8 cellular contexts compared by ENCODE assay signal in genomic region chr6:124795879-124796838, GRCh38.
DNase-seq lines count a peak whose midpoint lies in the region; ATAC-seq and TF ChIP-seq lines count a peak whose summit lies in the region.

No MANE protein-coding gene starts in this region.

- H3K27ac ChIP-seq in psoas muscle = no peak overlapping the region
- no peak overlapping the region for H3K27ac ChIP-seq in CD4-positive, alpha-beta memory T cell (ENCODE audit: low read depth, low read length)

- DNase-seq in AG20443 (ENCODE audit: low spot score) = peak; percentile 40
- peak; percentile 72 for DNase-seq in HEK293T (ENCODE audit: extremely low spot score)
- peak; percentile 25 for DNase-seq in RKO (ENCODE audit: low spot score)
- peak; percentile 6 for DNase-seq in fibroblast of the conjunctiva (ENCODE audit: low read depth)
- DNase-seq in psoas muscle = peak in 1 of 2 donors; percentile 56
- DNase-seq in CD4-positive, alpha-beta memory T cell = no peak
- no peak for DNase-seq in GM20000 (ENCODE audit: low spot score)
- no peak for DNase-seq in DMS114 treated with DMSO at 0.1 percent for 48 hours (lab: John Stamatoyannopoulos, UW; ENCODE audit: unreplicated experiment)

- no peaks in the 10 kb centered on the region for H3K4me1 Mint-ChIP-seq in CD4-positive, alpha-beta memory T cell

- H3K9me3 Mint-ChIP-seq in CD4-positive, alpha-beta memory T cell = peaks cover 0 to 2% (median 0%) of the 10 kb centered on the region in 8 donors

- intact Hi-C loops in psoas muscle (cut with DNase I) = loop anchor here in 1 of 2 donors (10.0 kb wide), 2 partner anchors 991 to 1021 kb away; partner anchors contain the start of gene NKAIN2
- intact Hi-C loops in CD4-positive, alpha-beta memory T cell (cut with micrococcal nuclease) = no loop called here

- no peaks in the 10 kb centered on the region for H3K4me1 ChIP-seq in psoas muscle
- no peaks in the 10 kb centered on the region for H3K4me1 ChIP-seq in CD4-positive, alpha-beta memory T cell (ENCODE audit: insufficient read depth, low read length)

- POLR2A ChIA-PET in HEK293T (lab: Yijun Ruan, JAX) = no interaction called here
- POLR2A ChIA-PET in CD4-positive, alpha-beta memory T cell (lab: Charles Lee; ENCODE audit: partially characterized antibody) = no interaction called here

- peak; percentile 53 for TF ChIP-seq CTCF in psoas muscle (IDR thresholded peaks at IDR 0.05)
- TF ChIP-seq CTCF in GM20000 (IDR thresholded peaks at IDR 0.05; ENCODE audit: extremely low read depth, missing control alignments) = no peak

- no peaks in the 10 kb centered on the region for H3K9me3 ChIP-seq in psoas muscle
- no peaks in the 10 kb centered on the region for H3K9me3 ChIP-seq in CD4-positive, alpha-beta memory T cell (ENCODE audit: control insufficient read depth in 1 of 2, low read length in 2 of 2)

- H3K27me3 Mint-ChIP-seq in CD4-positive, alpha-beta memory T cell = no peaks in the 10 kb centered on the region

- no peaks in the 10 kb centered on the region for H3K27me3 ChIP-seq in psoas muscle (ENCODE audit: insufficient read depth in 3 of 3, low read length in 2 of 3)
- no peaks in the 10 kb centered on the region for H3K27me3 ChIP-seq in CD4-positive, alpha-beta memory T cell (ENCODE audit: insufficient read depth, low read length)

- peak; percentile 68 to 91 (median 72) for ATAC-seq in psoas muscle

- CTCF ChIA-PET in HEK293T (lab: Yijun Ruan, JAX) = interaction anchor here (0.5 to 1.0 kb wide), 6 partner anchors 15 to 1701 kb away, joined by 3 to 6 read pairs (median 4); no protein-coding TSS in a partner anchor
- CTCF ChIA-PET in CD4-positive, alpha-beta memory T cell (lab: Charles Lee; ENCODE audit: partially characterized antibody) = no interaction called here

- no peak overlapping the region for H3K27ac Mint-ChIP-seq in CD4-positive, alpha-beta memory T cell

- no peaks in the 10 kb centered on the region for H3K36me3 Mint-ChIP-seq in CD4-positive, alpha-beta memory T cell

- H3K4me3 Mint-ChIP-seq in CD4-positive, alpha-beta memory T cell = no peak overlapping the region

- H3K36me3 ChIP-seq in psoas muscle (ENCODE audit: insufficient read depth in 1 of 2, low read depth in 1 of 2) = no peaks in the 10 kb centered on the region
- no peaks in the 10 kb centered on the region for H3K36me3 ChIP-seq in CD4-positive, alpha-beta memory T cell (ENCODE audit: insufficient read depth, low read length)

- 83 to 87% (median 87%) methylated on average over 5 of the region's 5 CpGs for WGBS in psoas muscle, 3 donors

- H3K4me3 ChIP-seq in psoas muscle = no peak overlapping the region
- no peak overlapping the region for H3K4me3 ChIP-seq in CD4-positive, alpha-beta memory T cell (ENCODE audit: low read length in 2 of 2)

TF ChIP-seq in HEK293T, 16 proteins besides CTCF, POLR2A, EP300 and RAD21:
- no peak for TF ChIP-seq ARNT (IDR thresholded peaks at IDR 0.05)
- TF ChIP-seq FOXA1 (IDR thresholded peaks at IDR 0.05) = no peak
- TF ChIP-seq HDGF (IDR thresholded peaks at IDR 0.05; ENCODE audit: borderline replicate concordance) = no peak
- TF ChIP-seq LEF1 (IDR thresholded peaks at IDR 0.05; ENCODE audit: borderline replicate concordance) = no peak
- TF ChIP-seq FOXM1 (IDR thresholded peaks at IDR 0.05; ENCODE audit: borderline replicate concordance) = no peak
- no peak for TF ChIP-seq SUZ12 (IDR thresholded peaks at IDR 0.05)
- no peak for TF ChIP-seq BHLHE40 (IDR thresholded peaks at IDR 0.05; ENCODE audit: borderline replicate concordance)
- TF ChIP-seq, protein P1, sequence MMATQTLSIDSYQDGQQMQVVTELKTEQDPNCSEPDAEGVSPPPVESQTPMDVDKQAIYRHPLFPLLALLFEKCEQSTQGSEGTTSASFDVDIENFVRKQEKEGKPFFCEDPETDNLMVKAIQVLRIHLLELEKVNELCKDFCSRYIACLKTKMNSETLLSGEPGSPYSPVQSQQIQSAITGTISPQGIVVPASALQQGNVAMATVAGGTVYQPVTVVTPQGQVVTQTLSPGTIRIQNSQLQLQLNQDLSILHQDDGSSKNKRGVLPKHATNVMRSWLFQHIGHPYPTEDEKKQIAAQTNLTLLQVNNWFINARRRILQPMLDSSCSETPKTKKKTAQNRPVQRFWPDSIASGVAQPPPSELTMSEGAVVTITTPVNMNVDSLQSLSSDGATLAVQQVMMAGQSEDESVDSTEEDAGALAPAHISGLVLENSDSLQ (IDR thresholded peaks at IDR 0.05) = no peak
- no peak for TF ChIP-seq L3MBTL2 (conservative IDR thresholded peaks at IDR 0.05)
- TF ChIP-seq ZNF384 (IDR thresholded peaks at IDR 0.05) = no peak
- TF ChIP-seq CTBP1 (IDR thresholded peaks at IDR 0.05; ENCODE audit: borderline replicate concordance) = no peak
- no peak for TF ChIP-seq SP1 (IDR thresholded peaks at IDR 0.05)
- TF ChIP-seq TARDBP (IDR thresholded peaks at IDR 0.05) = no peak
- TF ChIP-seq NFRKB (IDR thresholded peaks at IDR 0.05) = no peak
- TF ChIP-seq FOXK2 (IDR thresholded peaks at IDR 0.05) = no peak

Comparison
In these comparisons a context has a peak if more than half of its experiments do, and no peak if none do; other contexts are left out.
1. DNase-seq: peak in AG20443 (single experiment), HEK293T (single experiment), RKO (single experiment) and fibroblast of the conjunctiva (single experiment); none in CD4-positive, alpha-beta memory T cell (0 of 5), GM20000 (single experiment) and DMS114 treated with DMSO at 0.1 percent for 48 hours (single experiment).